In the genomic region with DNA sequence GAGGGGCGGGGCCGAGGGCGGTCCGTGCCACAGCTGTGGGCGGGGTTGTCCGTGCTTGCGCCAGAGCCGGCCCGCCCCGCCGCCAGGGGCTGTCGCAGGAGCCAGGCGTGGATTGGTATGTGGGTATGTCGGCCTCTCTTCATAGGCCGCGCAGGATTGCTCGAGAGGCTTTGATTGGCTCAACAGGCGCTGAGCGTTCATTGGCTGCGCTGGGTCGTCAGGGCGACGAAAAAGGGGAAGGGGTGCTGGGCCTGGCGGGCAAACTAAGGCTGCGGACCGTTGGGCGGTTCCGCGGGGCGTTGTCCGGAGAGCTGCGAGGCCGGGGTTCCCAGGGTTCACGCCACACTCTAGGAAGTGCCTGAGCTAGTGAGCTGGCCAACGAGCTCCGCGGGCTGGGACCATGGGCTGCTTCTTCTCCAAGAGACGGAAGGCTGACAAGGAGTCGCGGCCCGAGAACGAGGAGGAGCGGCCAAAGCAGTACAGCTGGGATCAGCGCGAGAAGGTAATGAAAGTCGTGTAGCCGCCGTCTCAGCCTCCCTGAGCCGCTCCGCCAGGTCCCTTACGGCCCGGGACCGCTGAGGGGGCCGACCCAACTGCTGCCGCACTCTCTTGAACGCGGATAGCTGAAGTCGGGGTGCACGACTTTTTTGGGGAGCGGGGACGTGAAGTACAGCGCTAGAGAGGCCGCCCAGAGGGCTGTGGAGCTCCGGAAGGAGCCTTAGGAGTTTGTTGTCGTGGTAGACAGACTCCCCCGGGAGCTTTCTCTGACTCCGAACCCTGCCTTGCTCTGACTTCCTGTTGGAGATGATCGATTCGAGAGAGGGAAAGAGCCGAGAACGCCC, we compare ENCODE assay signal across 1 cellular context.
TF ChIP-seq lines count a peak whose summit lies in the region.

A gene (plus strand): TSS at position 343 of the 842 bp plus-strand sequence. CDS start 58 bp downstream, at position 401.

TF ChIP-seq in GM12878, 131 proteins besides CTCF, POLR2A, EP300 and RAD21 (continued from another document and continues in another):
- TF ChIP-seq, protein P1, sequence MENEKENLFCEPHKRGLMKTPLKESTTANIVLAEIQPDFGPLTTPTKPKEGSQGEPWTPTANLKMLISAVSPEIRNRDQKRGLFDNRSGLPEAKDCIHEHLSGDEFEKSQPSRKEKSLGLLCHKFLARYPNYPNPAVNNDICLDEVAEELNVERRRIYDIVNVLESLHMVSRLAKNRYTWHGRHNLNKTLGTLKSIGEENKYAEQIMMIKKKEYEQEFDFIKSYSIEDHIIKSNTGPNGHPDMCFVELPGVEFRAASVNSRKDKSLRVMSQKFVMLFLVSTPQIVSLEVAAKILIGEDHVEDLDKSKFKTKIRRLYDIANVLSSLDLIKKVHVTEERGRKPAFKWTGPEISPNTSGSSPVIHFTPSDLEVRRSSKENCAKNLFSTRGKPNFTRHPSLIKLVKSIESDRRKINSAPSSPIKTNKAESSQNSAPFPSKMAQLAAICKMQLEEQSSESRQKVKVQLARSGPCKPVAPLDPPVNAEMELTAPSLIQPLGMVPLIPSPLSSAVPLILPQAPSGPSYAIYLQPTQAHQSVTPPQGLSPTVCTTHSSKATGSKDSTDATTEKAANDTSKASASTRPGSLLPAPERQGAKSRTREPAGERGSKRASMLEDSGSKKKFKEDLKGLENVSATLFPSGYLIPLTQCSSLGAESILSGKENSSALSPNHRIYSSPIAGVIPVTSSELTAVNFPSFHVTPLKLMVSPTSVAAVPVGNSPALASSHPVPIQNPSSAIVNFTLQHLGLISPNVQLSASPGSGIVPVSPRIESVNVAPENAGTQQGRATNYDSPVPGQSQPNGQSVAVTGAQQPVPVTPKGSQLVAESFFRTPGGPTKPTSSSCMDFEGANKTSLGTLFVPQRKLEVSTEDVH (IDR thresholded peaks at IDR 0.05; ENCODE audit: low read depth, partially characterized antibody): no peak
- TF ChIP-seq SPI1 (IDR thresholded peaks at IDR 0.05; ENCODE audit: borderline replicate concordance, insufficient read depth, low read depth, low read length) (peak; percentile 86), RB1 (IDR thresholded peaks at IDR 0.05; ENCODE audit: borderline replicate concordance) (no peak), CREB1 (IDR thresholded peaks at IDR 0.05; ENCODE audit: low read depth) (peak; percentile 52; the same call in 1 of the 2 replicates), CHD2 (IDR thresholded peaks at IDR 0.05; ENCODE audit: borderline replicate concordance, low read depth, low read length) (peak; percentile 71; the same call in 1 of the 2 replicates), RELA (IDR thresholded peaks at IDR 0.05; ENCODE audit: borderline replicate concordance, partially characterized antibody) (no peak), MEF2B (IDR thresholded peaks at IDR 0.05; ENCODE audit: partially characterized antibody, poor library complexity, severe bottlenecking) (peak; percentile 50), RFX5 (IDR thresholded peaks at IDR 0.05; ENCODE audit: low read depth, low read length) (peak; percentile 53; the same call in 1 of the 2 replicates), BACH1 (IDR thresholded peaks at IDR 0.05; ENCODE audit: borderline replicate concordance) (peak; percentile 35; the same call in 1 of the 2 replicates), CREM (IDR thresholded peaks at IDR 0.05; ENCODE audit: low read depth) (no peak), BMI1 (IDR thresholded peaks at IDR 0.05; ENCODE audit: borderline replicate concordance) (peak; percentile 89), SREBF1 (IDR thresholded peaks at IDR 0.05; ENCODE audit: low read length) (no peak), FOS (IDR thresholded peaks at IDR 0.05; ENCODE audit: borderline replicate concordance, extremely low read depth, insufficient read length) (peak; percentile 54), BHLHE40 (IDR thresholded peaks at IDR 0.05; ENCODE audit: borderline replicate concordance in 1 of 2, low read depth in 2 of 2, low read length in 1 of 2) (peak in 1 of 2 experiments; percentile 5; a peak in 1 of 4 replicates), MXI1 (IDR thresholded peaks at IDR 0.05; ENCODE audit: low read depth, low read length) (peak; percentile 74), SP1 (IDR thresholded peaks at IDR 0.05; ENCODE audit: low read depth, low read length) (peak; percentile 91)
- TF ChIP-seq, protein P2, sequence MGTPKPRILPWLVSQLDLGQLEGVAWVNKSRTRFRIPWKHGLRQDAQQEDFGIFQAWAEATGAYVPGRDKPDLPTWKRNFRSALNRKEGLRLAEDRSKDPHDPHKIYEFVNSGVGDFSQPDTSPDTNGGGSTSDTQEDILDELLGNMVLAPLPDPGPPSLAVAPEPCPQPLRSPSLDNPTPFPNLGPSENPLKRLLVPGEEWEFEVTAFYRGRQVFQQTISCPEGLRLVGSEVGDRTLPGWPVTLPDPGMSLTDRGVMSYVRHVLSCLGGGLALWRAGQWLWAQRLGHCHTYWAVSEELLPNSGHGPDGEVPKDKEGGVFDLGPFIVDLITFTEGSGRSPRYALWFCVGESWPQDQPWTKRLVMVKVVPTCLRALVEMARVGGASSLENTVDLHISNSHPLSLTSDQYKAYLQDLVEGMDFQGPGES (IDR thresholded peaks at IDR 0.05): peak; percentile 67; the same call in 1 of the 2 replicates
- TF ChIP-seq, protein P3, sequence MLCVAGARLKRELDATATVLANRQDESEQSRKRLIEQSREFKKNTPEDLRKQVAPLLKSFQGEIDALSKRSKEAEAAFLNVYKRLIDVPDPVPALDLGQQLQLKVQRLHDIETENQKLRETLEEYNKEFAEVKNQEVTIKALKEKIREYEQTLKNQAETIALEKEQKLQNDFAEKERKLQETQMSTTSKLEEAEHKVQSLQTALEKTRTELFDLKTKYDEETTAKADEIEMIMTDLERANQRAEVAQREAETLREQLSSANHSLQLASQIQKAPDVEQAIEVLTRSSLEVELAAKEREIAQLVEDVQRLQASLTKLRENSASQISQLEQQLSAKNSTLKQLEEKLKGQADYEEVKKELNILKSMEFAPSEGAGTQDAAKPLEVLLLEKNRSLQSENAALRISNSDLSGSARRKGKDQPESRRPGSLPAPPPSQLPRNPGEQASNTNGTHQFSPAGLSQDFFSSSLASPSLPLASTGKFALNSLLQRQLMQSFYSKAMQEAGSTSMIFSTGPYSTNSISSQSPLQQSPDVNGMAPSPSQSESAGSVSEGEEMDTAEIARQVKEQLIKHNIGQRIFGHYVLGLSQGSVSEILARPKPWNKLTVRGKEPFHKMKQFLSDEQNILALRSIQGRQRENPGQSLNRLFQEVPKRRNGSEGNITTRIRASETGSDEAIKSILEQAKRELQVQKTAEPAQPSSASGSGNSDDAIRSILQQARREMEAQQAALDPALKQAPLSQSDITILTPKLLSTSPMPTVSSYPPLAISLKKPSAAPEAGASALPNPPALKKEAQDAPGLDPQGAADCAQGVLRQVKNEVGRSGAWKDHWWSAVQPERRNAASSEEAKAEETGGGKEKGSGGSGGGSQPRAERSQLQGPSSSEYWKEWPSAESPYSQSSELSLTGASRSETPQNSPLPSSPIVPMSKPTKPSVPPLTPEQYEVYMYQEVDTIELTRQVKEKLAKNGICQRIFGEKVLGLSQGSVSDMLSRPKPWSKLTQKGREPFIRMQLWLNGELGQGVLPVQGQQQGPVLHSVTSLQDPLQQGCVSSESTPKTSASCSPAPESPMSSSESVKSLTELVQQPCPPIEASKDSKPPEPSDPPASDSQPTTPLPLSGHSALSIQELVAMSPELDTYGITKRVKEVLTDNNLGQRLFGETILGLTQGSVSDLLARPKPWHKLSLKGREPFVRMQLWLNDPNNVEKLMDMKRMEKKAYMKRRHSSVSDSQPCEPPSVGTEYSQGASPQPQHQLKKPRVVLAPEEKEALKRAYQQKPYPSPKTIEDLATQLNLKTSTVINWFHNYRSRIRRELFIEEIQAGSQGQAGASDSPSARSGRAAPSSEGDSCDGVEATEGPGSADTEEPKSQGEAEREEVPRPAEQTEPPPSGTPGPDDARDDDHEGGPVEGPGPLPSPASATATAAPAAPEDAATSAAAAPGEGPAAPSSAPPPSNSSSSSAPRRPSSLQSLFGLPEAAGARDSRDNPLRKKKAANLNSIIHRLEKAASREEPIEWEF (IDR thresholded peaks at IDR 0.05; ENCODE audit: insufficient replicate concordance, low read depth, low read length): no peak
- TF ChIP-seq, protein P4, sequence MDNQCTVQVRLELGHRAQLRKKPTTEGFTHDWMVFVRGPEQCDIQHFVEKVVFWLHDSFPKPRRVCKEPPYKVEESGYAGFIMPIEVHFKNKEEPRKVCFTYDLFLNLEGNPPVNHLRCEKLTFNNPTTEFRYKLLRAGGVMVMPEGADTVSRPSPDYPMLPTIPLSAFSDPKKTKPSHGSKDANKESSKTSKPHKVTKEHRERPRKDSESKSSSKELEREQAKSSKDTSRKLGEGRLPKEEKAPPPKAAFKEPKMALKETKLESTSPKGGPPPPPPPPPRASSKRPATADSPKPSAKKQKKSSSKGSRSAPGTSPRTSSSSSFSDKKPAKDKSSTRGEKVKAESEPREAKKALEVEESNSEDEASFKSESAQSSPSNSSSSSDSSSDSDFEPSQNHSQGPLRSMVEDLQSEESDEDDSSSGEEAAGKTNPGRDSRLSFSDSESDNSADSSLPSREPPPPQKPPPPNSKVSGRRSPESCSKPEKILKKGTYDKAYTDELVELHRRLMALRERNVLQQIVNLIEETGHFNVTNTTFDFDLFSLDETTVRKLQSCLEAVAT (IDR thresholded peaks at IDR 0.05): peak; percentile 82
- TF ChIP-seq, protein P5, sequence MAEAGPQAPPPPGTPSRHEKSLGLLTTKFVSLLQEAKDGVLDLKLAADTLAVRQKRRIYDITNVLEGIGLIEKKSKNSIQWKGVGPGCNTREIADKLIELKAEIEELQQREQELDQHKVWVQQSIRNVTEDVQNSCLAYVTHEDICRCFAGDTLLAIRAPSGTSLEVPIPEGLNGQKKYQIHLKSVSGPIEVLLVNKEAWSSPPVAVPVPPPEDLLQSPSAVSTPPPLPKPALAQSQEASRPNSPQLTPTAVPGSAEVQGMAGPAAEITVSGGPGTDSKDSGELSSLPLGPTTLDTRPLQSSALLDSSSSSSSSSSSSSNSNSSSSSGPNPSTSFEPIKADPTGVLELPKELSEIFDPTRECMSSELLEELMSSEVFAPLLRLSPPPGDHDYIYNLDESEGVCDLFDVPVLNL (IDR thresholded peaks at IDR 0.05; ENCODE audit: low read depth, low read length): 0 out of 2 replicates have a peak, but pooled peaks have one; percentile 29
- TF ChIP-seq, protein P6, sequence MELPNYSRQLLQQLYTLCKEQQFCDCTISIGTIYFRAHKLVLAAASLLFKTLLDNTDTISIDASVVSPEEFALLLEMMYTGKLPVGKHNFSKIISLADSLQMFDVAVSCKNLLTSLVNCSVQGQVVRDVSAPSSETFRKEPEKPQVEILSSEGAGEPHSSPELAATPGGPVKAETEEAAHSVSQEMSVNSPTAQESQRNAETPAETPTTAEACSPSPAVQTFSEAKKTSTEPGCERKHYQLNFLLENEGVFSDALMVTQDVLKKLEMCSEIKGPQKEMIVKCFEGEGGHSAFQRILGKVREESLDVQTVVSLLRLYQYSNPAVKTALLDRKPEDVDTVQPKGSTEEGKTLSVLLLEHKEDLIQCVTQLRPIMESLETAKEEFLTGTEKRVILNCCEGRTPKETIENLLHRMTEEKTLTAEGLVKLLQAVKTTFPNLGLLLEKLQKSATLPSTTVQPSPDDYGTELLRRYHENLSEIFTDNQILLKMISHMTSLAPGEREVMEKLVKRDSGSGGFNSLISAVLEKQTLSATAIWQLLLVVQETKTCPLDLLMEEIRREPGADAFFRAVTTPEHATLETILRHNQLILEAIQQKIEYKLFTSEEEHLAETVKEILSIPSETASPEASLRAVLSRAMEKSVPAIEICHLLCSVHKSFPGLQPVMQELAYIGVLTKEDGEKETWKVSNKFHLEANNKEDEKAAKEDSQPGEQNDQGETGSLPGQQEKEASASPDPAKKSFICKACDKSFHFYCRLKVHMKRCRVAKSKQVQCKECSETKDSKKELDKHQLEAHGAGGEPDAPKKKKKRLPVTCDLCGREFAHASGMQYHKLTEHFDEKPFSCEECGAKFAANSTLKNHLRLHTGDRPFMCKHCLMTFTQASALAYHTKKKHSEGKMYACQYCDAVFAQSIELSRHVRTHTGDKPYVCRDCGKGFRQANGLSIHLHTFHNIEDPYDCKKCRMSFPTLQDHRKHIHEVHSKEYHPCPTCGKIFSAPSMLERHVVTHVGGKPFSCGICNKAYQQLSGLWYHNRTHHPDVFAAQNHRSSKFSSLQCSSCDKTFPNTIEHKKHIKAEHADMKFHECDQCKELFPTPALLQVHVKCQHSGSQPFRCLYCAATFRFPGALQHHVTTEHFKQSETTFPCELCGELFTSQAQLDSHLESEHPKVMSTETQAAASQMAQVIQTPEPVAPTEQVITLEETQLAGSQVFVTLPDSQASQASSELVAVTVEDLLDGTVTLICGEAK (IDR thresholded peaks at IDR 0.05; ENCODE audit: borderline replicate concordance): peak; percentile 45; the same call in 1 of the 2 replicates
- TF ChIP-seq, protein P7, sequence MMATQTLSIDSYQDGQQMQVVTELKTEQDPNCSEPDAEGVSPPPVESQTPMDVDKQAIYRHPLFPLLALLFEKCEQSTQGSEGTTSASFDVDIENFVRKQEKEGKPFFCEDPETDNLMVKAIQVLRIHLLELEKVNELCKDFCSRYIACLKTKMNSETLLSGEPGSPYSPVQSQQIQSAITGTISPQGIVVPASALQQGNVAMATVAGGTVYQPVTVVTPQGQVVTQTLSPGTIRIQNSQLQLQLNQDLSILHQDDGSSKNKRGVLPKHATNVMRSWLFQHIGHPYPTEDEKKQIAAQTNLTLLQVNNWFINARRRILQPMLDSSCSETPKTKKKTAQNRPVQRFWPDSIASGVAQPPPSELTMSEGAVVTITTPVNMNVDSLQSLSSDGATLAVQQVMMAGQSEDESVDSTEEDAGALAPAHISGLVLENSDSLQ (IDR thresholded peaks at IDR 0.05): peak; percentile 75
- TF ChIP-seq, protein P8, sequence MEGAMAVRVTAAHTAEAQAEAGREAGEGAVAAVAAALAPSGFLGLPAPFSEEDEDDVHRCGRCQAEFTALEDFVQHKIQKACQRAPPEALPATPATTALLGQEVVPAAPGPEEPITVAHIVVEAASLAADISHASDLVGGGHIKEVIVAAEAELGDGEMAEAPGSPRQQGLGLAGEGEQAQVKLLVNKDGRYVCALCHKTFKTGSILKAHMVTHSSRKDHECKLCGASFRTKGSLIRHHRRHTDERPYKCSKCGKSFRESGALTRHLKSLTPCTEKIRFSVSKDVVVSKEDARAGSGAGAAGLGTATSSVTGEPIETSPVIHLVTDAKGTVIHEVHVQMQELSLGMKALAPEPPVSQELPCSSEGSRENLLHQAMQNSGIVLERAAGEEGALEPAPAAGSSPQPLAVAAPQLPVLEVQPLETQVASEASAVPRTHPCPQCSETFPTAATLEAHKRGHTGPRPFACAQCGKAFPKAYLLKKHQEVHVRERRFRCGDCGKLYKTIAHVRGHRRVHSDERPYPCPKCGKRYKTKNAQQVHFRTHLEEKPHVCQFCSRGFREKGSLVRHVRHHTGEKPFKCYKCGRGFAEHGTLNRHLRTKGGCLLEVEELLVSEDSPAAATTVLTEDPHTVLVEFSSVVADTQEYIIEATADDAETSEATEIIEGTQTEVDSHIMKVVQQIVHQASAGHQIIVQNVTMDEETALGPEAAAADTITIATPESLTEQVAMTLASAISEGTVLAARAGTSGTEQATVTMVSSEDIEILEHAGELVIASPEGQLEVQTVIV (IDR thresholded peaks at IDR 0.05; ENCODE audit: borderline replicate concordance, partially characterized antibody): no peak
